In the genomic region with DNA sequence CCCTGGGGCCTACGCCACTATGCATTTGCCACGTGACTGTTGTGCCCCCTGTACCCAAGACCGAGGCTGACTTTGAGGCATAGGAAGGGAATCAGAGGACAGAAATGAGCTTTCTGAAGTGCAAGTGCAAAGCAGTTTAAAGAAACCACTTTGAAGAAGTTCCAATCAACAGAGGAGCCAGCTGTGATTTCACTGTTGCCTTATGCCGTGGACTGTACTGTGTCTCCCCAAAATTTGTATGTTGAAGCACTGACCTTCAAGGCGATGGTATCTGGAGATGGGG, we compare ENCODE assay signal across 24 cellular contexts.
"Had no signal": no experiment of that assay in that cellular context is flagged by ENCODE, and none has a peak within 500 bp of the region (broad histone marks: within the 10 kb centered on the region; RNA-seq: fewer than 3 reads in every experiment).

No MANE protein-coding gene starts in this region.

- DNase-seq: cortex of kidney; effector CD4-positive, alpha-beta T cell; endodermal cell; foreskin fibroblast; left ventricle myocardium superior; lower lobe of right lung; nephron progenitor cell; occipital lobe; posterior cingulate gyrus; psoas muscle; right cardiac atrium; stimulated activated CD4-positive, alpha-beta T cell treated with anti-CD3 and anti-CD28 coated beads, Interleukin-15, amount 100 ng/mL, for 24 hours; stimulated activated CD4-positive, alpha-beta T cell treated with anti-CD3 and anti-CD28 coated beads, Interleukin-2, amount 100 ng/mL, for 48 hours; stimulated activated naive B cell treated with anti-CD40 and anti-IgM and Interleukin-4, amounts not matched to agents 10 μg/mL and 1 μg/mL and 100 μg/mL, for 72 hours; transverse colon had no signal

- H3K9me3 ChIP-seq: gastrocnemius medialis, lower lobe of right lung, ovary, psoas muscle, thoracic aorta, transverse colon, upper lobe of right lung, vagina had no signal

- ATAC-seq: esophagus mucosa; gastrocnemius medialis; left ventricle myocardium superior; lower lobe of right lung; right cardiac atrium; stimulated activated naive B cell treated with anti-CD40 and anti-IgM and Interleukin-4, amounts not matched to agents 10 μg/mL and 1 μg/mL and 100 μg/mL, for 72 hours had no signal

- H3K36me3 ChIP-seq: gastrocnemius medialis, lower lobe of right lung, ovary, thoracic aorta, transverse colon, upper lobe of right lung, vagina had no signal

- H3K9me3 Mint-ChIP-seq: endodermal cell; nephron progenitor cell; stimulated activated naive B cell treated with anti-CD40 and anti-IgM and Interleukin-4, amounts not matched to agents 10 μg/mL and 1 μg/mL and 100 μg/mL, for 72 hours; stimulated activated naive CD8-positive, alpha-beta T cell treated with anti-CD3 and anti-CD28 coated beads, Interleukin-15, Interleukin-2, amounts not matched to agents 100 ng/mL and 50 ng/mL, for 24 hours had no signal

- H3K27me3 ChIP-seq: gastrocnemius medialis, ovary, transverse colon, upper lobe of right lung, vagina had no signal

- H3K4me3 Mint-ChIP-seq: endodermal cell; nephron progenitor cell; stimulated activated naive B cell treated with anti-CD40 and anti-IgM and Interleukin-4, amounts not matched to agents 10 μg/mL and 1 μg/mL and 100 μg/mL, for 72 hours; stimulated activated naive CD8-positive, alpha-beta T cell treated with anti-CD3 and anti-CD28 coated beads, Interleukin-15, Interleukin-2, amounts not matched to agents 100 ng/mL and 50 ng/mL, for 24 hours had no signal

- H3K27ac Mint-ChIP-seq: endodermal cell; nephron progenitor cell; stimulated activated naive B cell treated with anti-CD40 and anti-IgM and Interleukin-4, amounts not matched to agents 10 μg/mL and 1 μg/mL and 100 μg/mL, for 72 hours; stimulated activated naive CD8-positive, alpha-beta T cell treated with anti-CD3 and anti-CD28 coated beads, Interleukin-15, Interleukin-2, amounts not matched to agents 100 ng/mL and 50 ng/mL, for 24 hours had no signal

- H3K4me1 ChIP-seq: gastrocnemius medialis, transverse colon, upper lobe of right lung, vagina had no signal

- H3K27ac ChIP-seq: epithelial cell of prostate, gastrocnemius medialis, lower lobe of right lung, ovary, psoas muscle, skin epidermis, transverse colon, upper lobe of right lung, vagina had no signal

- H3K4me3 ChIP-seq: gastrocnemius medialis, lower lobe of right lung, ovary, psoas muscle, skin epidermis, thoracic aorta, transverse colon, upper lobe of right lung, vagina had no signal
